10 cellular contexts compared by ENCODE assay signal in genomic region chr1:236497908-236498307, GRCh38.
"Had no signal": no experiment of that assay in that cellular context is flagged by ENCODE, and none has a peak within 500 bp of the region (broad histone marks: within the 10 kb centered on the region; RNA-seq: fewer than 3 reads in every experiment).

No MANE protein-coding gene starts in this region.

- DNase-seq: GM23248, GOT3, H7, IMR-90, Karpas-422, KBM-7 had no signal

- H3K4me2 ChIP-seq: KMS-11 had no signal

- H3K9ac ChIP-seq: GM23248, KMS-11 had no signal

- H3K27ac ChIP-seq: GM23248, HL-60, KMS-11 had no signal

- H3K36me3 ChIP-seq: HAP-1 had no signal

- H3K4me1 ChIP-seq: HAP-1 had no signal

- H3K4me3 ChIP-seq: GM23248, HAP-1 had no signal

- H2AFZ ChIP-seq: GM23248 had no signal

- ATAC-seq: HCT116 had no signal

- H3K9me3 ChIP-seq: HAP-1 had no signal
